Comparison of ENCODE assay signal across 1 cellular context in the genomic region with DNA sequence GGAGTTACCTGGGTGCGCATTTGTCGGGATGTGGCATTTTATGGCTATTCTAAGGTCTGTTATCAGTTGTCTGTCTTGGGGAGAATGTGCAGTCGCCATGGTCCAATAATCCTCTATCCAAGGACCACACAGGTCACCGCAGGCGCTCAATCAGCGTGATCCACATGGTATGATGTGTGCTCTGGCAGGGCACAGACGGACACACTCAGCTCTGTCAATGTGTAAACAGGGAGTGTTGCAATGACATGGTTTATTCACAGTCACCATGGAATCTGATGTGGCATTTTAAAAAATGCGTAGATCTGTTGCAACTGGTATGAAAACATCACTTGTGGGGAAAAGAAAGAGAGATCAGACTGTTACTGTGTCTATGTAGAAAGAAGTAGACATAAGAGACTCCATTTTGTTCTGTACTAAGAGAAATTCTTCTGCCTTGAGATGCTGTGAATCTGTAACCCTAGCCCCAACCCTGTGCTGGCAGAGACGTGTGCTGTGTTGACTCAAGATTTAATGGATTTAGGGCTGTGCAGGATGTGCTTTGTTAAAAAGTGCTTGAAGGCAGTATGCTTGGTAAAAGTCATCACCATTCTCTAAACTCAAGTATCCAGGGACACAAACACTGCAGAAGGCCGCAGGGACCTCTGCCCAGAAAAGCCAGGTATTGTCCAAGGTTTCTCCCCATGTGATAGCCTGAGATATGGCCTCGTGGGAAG.
A peak's percentile ranks its signal among the peaks of the same experiment; 100 is the strongest.
TF ChIP-seq lines count a peak whose summit lies in the region.
"Not testable (repeated sequence)": the region's sequence is repeated elsewhere in the genome, so short reads cannot be mapped to it uniquely, and the experiment has no call there.

No MANE protein-coding gene starts in this region.

TF ChIP-seq in HepG2, 621 proteins besides CTCF, POLR2A, EP300 and RAD21 (continued from another document and continues in another):
- TF ChIP-seq, protein P1, sequence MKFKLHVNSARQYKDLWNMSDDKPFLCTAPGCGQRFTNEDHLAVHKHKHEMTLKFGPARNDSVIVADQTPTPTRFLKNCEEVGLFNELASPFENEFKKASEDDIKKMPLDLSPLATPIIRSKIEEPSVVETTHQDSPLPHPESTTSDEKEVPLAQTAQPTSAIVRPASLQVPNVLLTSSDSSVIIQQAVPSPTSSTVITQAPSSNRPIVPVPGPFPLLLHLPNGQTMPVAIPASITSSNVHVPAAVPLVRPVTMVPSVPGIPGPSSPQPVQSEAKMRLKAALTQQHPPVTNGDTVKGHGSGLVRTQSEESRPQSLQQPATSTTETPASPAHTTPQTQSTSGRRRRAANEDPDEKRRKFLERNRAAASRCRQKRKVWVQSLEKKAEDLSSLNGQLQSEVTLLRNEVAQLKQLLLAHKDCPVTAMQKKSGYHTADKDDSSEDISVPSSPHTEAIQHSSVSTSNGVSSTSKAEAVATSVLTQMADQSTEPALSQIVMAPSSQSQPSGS (CRISPR knock-in tag; IDR thresholded peaks at IDR 0.05): 0 out of 2 replicates have a peak, but pooled peaks have one; percentile 16
- TF ChIP-seq RFX3 (CRISPR knock-in tag; IDR thresholded peaks at IDR 0.05): peak; percentile 53; the same call in 1 of the 2 replicates
- not testable (repeated sequence) for TF ChIP-seq LCORL (IDR thresholded peaks at IDR 0.05); SOX6 (IDR thresholded peaks at IDR 0.05); NR2F6 (IDR thresholded peaks at IDR 0.05); CREB1 (CRISPR knock-in tag; IDR thresholded peaks at IDR 0.05)
- peak; percentile 66 for TF ChIP-seq LCORL (CRISPR knock-in tag; IDR thresholded peaks at IDR 0.05)
- peak; percentile 68 for TF ChIP-seq SOX6 (CRISPR knock-in tag; IDR thresholded peaks at IDR 0.05)
- TF ChIP-seq ZBTB21 (CRISPR knock-in tag; IDR thresholded peaks at IDR 0.05): peak; percentile 29; the same call in 1 of the 2 replicates
- TF ChIP-seq PHF21A (CRISPR knock-in tag; IDR thresholded peaks at IDR 0.05): peak; percentile 54; the same call in 1 of the 2 replicates
- peak; percentile 33; the same call in 1 of the 2 replicates for TF ChIP-seq HDAC1 (CRISPR knock-in tag; IDR thresholded peaks at IDR 0.05)
- TF ChIP-seq, protein P2, sequence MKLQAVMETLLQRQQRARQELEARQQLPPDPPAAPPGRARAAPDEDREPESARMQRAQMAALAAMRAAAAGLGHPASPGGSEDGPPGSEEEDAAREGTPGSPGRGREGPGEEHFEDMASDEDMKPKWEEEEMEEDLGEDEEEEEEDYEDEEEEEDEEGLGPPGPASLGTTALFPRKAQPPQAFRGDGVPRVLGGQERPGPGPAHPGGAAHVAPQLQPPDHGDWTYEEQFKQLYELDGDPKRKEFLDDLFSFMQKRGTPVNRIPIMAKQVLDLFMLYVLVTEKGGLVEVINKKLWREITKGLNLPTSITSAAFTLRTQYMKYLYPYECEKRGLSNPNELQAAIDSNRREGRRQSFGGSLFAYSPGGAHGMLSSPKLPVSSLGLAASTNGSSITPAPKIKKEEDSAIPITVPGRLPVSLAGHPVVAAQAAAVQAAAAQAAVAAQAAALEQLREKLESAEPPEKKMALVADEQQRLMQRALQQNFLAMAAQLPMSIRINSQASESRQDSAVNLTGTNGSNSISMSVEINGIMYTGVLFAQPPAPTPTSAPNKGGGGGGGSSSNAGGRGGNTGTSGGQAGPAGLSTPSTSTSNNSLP (IDR thresholded peaks at IDR 0.05; ENCODE audit: low read depth, low read length): peak; percentile 91
- peak; percentile 92 for TF ChIP-seq SALL1 (CRISPR knock-in tag; IDR thresholded peaks at IDR 0.05)
- TF ChIP-seq TBX3 (IDR thresholded peaks at IDR 0.05; ENCODE audit: borderline replicate concordance): peak; percentile 28; the same call in 1 of the 2 replicates
- peak; percentile 62; the same call in 1 of the 2 replicates for TF ChIP-seq SOX5 (CRISPR knock-in tag; IDR thresholded peaks at IDR 0.05; ENCODE audit: borderline replicate concordance)
- TF ChIP-seq ZNF331 (CRISPR knock-in tag; IDR thresholded peaks at IDR 0.05): peak; percentile 81
- TF ChIP-seq CBX5 (CRISPR knock-in tag; IDR thresholded peaks at IDR 0.05; ENCODE audit: borderline replicate concordance): peak; percentile 55; the same call in 1 of the 2 replicates
- TF ChIP-seq, protein P3, sequence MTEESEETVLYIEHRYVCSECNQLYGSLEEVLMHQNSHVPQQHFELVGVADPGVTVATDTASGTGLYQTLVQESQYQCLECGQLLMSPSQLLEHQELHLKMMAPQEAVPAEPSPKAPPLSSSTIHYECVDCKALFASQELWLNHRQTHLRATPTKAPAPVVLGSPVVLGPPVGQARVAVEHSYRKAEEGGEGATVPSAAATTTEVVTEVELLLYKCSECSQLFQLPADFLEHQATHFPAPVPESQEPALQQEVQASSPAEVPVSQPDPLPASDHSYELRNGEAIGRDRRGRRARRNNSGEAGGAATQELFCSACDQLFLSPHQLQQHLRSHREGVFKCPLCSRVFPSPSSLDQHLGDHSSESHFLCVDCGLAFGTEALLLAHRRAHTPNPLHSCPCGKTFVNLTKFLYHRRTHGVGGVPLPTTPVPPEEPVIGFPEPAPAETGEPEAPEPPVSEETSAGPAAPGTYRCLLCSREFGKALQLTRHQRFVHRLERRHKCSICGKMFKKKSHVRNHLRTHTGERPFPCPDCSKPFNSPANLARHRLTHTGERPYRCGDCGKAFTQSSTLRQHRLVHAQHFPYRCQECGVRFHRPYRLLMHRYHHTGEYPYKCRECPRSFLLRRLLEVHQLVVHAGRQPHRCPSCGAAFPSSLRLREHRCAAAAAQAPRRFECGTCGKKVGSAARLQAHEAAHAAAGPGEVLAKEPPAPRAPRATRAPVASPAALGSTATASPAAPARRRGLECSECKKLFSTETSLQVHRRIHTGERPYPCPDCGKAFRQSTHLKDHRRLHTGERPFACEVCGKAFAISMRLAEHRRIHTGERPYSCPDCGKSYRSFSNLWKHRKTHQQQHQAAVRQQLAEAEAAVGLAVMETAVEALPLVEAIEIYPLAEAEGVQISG (CRISPR knock-in tag; IDR thresholded peaks at IDR 0.05): peak; percentile 25; the same call in 1 of the 2 replicates
- TF ChIP-seq MAFK (conservative IDR thresholded peaks at IDR 0.05 in 1 of 2, IDR thresholded peaks at IDR 0.05 in 1 of 2; ENCODE audit: low read length in 2 of 2): 0 out of 4 replicates have a peak, but pooled peaks of 1 of the 2 experiments have one; percentile 3
- 0 out of 2 replicates have a peak, but pooled peaks have one; percentile 39 for TF ChIP-seq ZNF350 (CRISPR knock-in tag; IDR thresholded peaks at IDR 0.05; ENCODE audit: borderline replicate concordance, low read depth)
- TF ChIP-seq RARA (CRISPR knock-in tag; IDR thresholded peaks at IDR 0.05): peak; percentile 60
- peak; percentile 68 for TF ChIP-seq SKI (IDR thresholded peaks at IDR 0.05; ENCODE audit: partially characterized antibody)
- peak; percentile 97 for TF ChIP-seq CEBPB (IDR thresholded peaks at IDR 0.05; ENCODE audit: borderline replicate concordance, low read depth, low read length)
- peak; percentile 79 for TF ChIP-seq PITX1 (CRISPR knock-in tag; IDR thresholded peaks at IDR 0.05)
- peak; percentile 62; the same call in 1 of the 2 replicates for TF ChIP-seq IRF2 (CRISPR knock-in tag; IDR thresholded peaks at IDR 0.05)
- peak; percentile 82 for TF ChIP-seq MYC (CRISPR knock-in tag; IDR thresholded peaks at IDR 0.05; ENCODE audit: borderline replicate concordance)
- peak; percentile 88 for TF ChIP-seq GATAD2A (CRISPR knock-in tag; IDR thresholded peaks at IDR 0.05)
- TF ChIP-seq SAP130 (CRISPR knock-in tag; IDR thresholded peaks at IDR 0.05; ENCODE audit: low read depth): peak; percentile 87
- peak; percentile 61 for TF ChIP-seq NR2F6 (CRISPR knock-in tag; IDR thresholded peaks at IDR 0.05)
- TF ChIP-seq CREB1 (IDR thresholded peaks at IDR 0.05): peak; percentile 62; the same call in 1 of the 2 replicates
- peak; percentile 75 for TF ChIP-seq RXRB (CRISPR knock-in tag; IDR thresholded peaks at IDR 0.05; ENCODE audit: borderline replicate concordance)
- TF ChIP-seq SPEN (CRISPR knock-in tag; IDR thresholded peaks at IDR 0.05; ENCODE audit: low read depth): peak; percentile 50; the same call in 1 of the 2 replicates
- TF ChIP-seq KAT8 (CRISPR knock-in tag; IDR thresholded peaks at IDR 0.05): 0 out of 2 replicates have a peak, but pooled peaks have one; percentile 64
- TF ChIP-seq FOXK1 (CRISPR knock-in tag; IDR thresholded peaks at IDR 0.05; ENCODE audit: borderline replicate concordance, low read depth): peak; percentile 96
- TF ChIP-seq MIER3 (CRISPR knock-in tag; IDR thresholded peaks at IDR 0.05; ENCODE audit: borderline replicate concordance): peak; percentile 53; the same call in 1 of the 2 replicates
- TF ChIP-seq KDM2A (CRISPR knock-in tag; IDR thresholded peaks at IDR 0.05; ENCODE audit: borderline replicate concordance, low read depth): peak; percentile 52; the same call in 1 of the 2 replicates
- peak; percentile 76 for TF ChIP-seq MED1 (CRISPR knock-in tag; IDR thresholded peaks at IDR 0.05)
- peak; percentile 89 for TF ChIP-seq FOXO1 (CRISPR knock-in tag; IDR thresholded peaks at IDR 0.05)
- TF ChIP-seq RFX1 (IDR thresholded peaks at IDR 0.05): peak; percentile 41; the same call in 1 of the 2 replicates
- TF ChIP-seq ZNF644 (CRISPR knock-in tag; IDR thresholded peaks at IDR 0.05; ENCODE audit: low read depth): peak; percentile 52; the same call in 1 of the 2 replicates
- TF ChIP-seq FOXJ3 (CRISPR knock-in tag; IDR thresholded peaks at IDR 0.05; ENCODE audit: borderline replicate concordance): peak; percentile 74
- TF ChIP-seq NFKBIZ (CRISPR knock-in tag; IDR thresholded peaks at IDR 0.05): 0 out of 2 replicates have a peak, but pooled peaks have one; percentile 32
- peak; percentile 28; the same call in 1 of the 2 replicates for TF ChIP-seq SMAD3 (CRISPR knock-in tag; IDR thresholded peaks at IDR 0.05)
- TF ChIP-seq, protein P4, sequence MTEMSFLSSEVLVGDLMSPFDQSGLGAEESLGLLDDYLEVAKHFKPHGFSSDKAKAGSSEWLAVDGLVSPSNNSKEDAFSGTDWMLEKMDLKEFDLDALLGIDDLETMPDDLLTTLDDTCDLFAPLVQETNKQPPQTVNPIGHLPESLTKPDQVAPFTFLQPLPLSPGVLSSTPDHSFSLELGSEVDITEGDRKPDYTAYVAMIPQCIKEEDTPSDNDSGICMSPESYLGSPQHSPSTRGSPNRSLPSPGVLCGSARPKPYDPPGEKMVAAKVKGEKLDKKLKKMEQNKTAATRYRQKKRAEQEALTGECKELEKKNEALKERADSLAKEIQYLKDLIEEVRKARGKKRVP (CRISPR knock-in tag; IDR thresholded peaks at IDR 0.05): peak in 1 of 2 experiments; percentile 84; a peak in 2 of 4 replicates
- TF ChIP-seq, protein P5, sequence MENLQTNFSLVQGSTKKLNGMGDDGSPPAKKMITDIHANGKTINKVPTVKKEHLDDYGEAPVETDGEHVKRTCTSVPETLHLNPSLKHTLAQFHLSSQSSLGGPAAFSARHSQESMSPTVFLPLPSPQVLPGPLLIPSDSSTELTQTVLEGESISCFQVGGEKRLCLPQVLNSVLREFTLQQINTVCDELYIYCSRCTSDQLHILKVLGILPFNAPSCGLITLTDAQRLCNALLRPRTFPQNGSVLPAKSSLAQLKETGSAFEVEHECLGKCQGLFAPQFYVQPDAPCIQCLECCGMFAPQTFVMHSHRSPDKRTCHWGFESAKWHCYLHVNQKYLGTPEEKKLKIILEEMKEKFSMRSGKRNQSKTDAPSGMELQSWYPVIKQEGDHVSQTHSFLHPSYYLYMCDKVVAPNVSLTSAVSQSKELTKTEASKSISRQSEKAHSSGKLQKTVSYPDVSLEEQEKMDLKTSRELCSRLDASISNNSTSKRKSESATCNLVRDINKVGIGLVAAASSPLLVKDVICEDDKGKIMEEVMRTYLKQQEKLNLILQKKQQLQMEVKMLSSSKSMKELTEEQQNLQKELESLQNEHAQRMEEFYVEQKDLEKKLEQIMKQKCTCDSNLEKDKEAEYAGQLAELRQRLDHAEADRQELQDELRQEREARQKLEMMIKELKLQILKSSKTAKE (CRISPR knock-in tag; IDR thresholded peaks at IDR 0.05; ENCODE audit: borderline replicate concordance): peak; percentile 55; the same call in 1 of the 2 replicates
- TF ChIP-seq ZFP1 (CRISPR knock-in tag; IDR thresholded peaks at IDR 0.05): 0 out of 2 replicates have a peak, but pooled peaks have one; percentile 38
- peak; percentile 33; the same call in 1 of the 2 replicates for TF ChIP-seq ELF3 (CRISPR knock-in tag; IDR thresholded peaks at IDR 0.05)
- TF ChIP-seq, protein P6, sequence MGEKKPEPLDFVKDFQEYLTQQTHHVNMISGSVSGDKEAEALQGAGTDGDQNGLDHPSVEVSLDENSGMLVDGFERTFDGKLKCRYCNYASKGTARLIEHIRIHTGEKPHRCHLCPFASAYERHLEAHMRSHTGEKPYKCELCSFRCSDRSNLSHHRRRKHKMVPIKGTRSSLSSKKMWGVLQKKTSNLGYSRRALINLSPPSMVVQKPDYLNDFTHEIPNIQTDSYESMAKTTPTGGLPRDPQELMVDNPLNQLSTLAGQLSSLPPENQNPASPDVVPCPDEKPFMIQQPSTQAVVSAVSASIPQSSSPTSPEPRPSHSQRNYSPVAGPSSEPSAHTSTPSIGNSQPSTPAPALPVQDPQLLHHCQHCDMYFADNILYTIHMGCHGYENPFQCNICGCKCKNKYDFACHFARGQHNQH (CRISPR knock-in tag; IDR thresholded peaks at IDR 0.05): peak; percentile 44; the same call in 1 of the 2 replicates
- peak; percentile 84 for TF ChIP-seq FOSL2 (CRISPR knock-in tag; IDR thresholded peaks at IDR 0.05)
- TF ChIP-seq FOXP1 (IDR thresholded peaks at IDR 0.05): peak; percentile 75
- peak; percentile 76 for TF ChIP-seq FOXP1 (CRISPR knock-in tag; IDR thresholded peaks at IDR 0.05)
- TF ChIP-seq, protein P7, sequence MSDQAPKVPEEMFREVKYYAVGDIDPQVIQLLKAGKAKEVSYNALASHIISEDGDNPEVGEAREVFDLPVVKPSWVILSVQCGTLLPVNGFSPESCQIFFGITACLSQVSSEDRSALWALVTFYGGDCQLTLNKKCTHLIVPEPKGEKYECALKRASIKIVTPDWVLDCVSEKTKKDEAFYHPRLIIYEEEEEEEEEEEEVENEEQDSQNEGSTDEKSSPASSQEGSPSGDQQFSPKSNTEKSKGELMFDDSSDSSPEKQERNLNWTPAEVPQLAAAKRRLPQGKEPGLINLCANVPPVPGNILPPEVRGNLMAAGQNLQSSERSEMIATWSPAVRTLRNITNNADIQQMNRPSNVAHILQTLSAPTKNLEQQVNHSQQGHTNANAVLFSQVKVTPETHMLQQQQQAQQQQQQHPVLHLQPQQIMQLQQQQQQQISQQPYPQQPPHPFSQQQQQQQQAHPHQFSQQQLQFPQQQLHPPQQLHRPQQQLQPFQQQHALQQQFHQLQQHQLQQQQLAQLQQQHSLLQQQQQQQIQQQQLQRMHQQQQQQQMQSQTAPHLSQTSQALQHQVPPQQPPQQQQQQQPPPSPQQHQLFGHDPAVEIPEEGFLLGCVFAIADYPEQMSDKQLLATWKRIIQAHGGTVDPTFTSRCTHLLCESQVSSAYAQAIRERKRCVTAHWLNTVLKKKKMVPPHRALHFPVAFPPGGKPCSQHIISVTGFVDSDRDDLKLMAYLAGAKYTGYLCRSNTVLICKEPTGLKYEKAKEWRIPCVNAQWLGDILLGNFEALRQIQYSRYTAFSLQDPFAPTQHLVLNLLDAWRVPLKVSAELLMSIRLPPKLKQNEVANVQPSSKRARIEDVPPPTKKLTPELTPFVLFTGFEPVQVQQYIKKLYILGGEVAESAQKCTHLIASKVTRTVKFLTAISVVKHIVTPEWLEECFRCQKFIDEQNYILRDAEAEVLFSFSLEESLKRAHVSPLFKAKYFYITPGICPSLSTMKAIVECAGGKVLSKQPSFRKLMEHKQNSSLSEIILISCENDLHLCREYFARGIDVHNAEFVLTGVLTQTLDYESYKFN (CRISPR knock-in tag; conservative IDR thresholded peaks at IDR 0.05): peak; percentile 38
